In the genomic region with DNA sequence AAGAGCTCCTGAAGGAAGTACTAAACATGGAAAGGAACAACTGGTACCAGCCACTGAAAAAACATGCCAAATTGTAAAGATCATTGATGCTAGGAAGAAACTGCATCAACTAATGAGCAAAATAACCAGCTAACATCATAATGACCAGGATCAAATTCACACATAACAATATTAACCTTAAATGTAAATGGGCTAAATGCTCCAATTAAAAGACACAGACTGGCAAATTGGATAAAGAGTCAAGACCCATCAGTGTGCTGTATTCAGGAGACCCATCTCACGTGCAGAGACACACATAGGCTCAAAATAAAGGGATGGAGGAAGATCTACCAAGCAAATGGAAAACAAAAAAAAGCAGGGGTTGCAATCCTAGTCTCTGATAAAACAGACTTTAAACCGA, we compare ENCODE assay signal across 2 cellular contexts. TPM values are rescaled to one million over a fixed set of nuclear protein-coding genes. Genes with fewer than 3 reads are reported as not detected.
"Had no signal": no experiment of that assay in that cellular context is flagged by ENCODE, and none has a peak within 500 bp of the region (broad histone marks: within the 10 kb centered on the region; RNA-seq: fewer than 3 reads in every experiment).

No MANE protein-coding gene starts in this region.

RNA-seq across cellular contexts. Expression of a gene that starts 55.4 kb away (rescaled TPM):
- total RNA-seq: naive thymus-derived CD8-positive, alpha-beta T cell; natural killer cell treated with Interleukin-12 subunit alpha and Interleukin-12 subunit beta and Interleukin-15 and Interleukin-18, amount 100 ng/mL, for 72 hours had no signal
